Comparison of ENCODE assay signal across 21 cellular contexts in the genomic region with DNA sequence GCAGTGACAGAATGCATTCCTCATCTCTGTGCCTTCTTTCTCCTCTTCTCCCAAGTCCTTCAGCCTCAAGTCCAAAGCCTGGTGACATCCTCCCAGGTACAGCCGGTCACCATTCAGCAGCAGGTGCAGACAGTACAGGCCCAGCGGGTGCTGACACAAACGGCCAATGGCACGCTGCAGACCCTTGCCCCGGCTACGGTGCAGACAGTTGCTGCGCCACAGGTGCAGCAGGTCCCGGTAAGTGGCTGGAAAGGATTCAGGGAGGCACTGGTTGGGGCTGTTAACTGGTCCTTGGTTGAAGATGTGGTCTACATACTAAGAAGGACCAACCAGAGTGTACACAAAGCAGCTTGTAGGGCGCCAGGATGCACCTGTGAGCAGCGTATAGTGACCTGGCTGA. TPM values are rescaled to one million over a fixed set of nuclear protein-coding genes. Genes with fewer than 3 reads are reported as not detected.
A peak's percentile ranks its signal among the peaks of the same experiment; 100 is the strongest.
DNase-seq lines count a peak whose midpoint lies in the region; ATAC-seq, FAIRE-seq and TF ChIP-seq lines count a peak whose summit lies in the region.
"Had no signal": no experiment of that assay in that cellular context is flagged by ENCODE, and none has a peak within 500 bp of the region (broad histone marks: within the 10 kb centered on the region; RNA-seq: fewer than 3 reads in every experiment).

No MANE protein-coding gene starts in this region.

- H3K27ac Mint-ChIP-seq in activated naive CD8-positive, alpha-beta T cell treated with anti-CD3 and anti-CD28 coated beads, Interleukin-2, amount 50 U/mL, for 24 hours = no peak overlapping the region
- H3K27ac Mint-ChIP-seq: CD8-positive, alpha-beta T cell had no signal

- H4K20me1 ChIP-seq in HepG2 (ENCODE audit: insufficient read depth, low read length) = peaks cover 19% of the 10 kb centered on the region

- in situ Hi-C loops in HepG2 (cut with HindIII; ENCODE audit: extremely low pct_ligation_motif_present, low pct_unique_long_range_greater_than_20kb) = no loop called here

- peaks cover 56% of the 10 kb centered on the region for H3K4me1 Mint-ChIP-seq in activated naive CD8-positive, alpha-beta T cell treated with anti-CD3 and anti-CD28 coated beads, Interleukin-2, amount 50 U/mL, for 24 hours

- no peaks in the 10 kb centered on the region for H3K27me3 Mint-ChIP-seq in activated naive CD8-positive, alpha-beta T cell treated with anti-CD3 and anti-CD28 coated beads, Interleukin-2, amount 50 U/mL, for 24 hours
- H3K27me3 Mint-ChIP-seq: CD4-positive, CD25-positive, alpha-beta regulatory T cell had no signal

- over 99% methylated on average over 10 of the region's 10 CpGs for WGBS in HepG2 (ENCODE audit: low lambda C conversion rate)
- 91% methylated on average over 8 of the region's 10 CpGs for WGBS in right lobe of liver (ENCODE audit: insufficient coverage, low coverage, low lambda C conversion rate, missing lambda C conversion rate)

- CTCF ChIA-PET in HepG2 (lab: Yijun Ruan, JAX; ENCODE audit: low intra/inter-chr PET ratio, low total read pairs) = no interaction called here

- no peaks in the 10 kb centered on the region for H3K9me3 Mint-ChIP-seq in activated naive CD8-positive, alpha-beta T cell treated with anti-CD3 and anti-CD28 coated beads, Interleukin-2, amount 50 U/mL, for 24 hours
- H3K9me3 Mint-ChIP-seq: CD4-positive, CD25-positive, alpha-beta regulatory T cell; CD8-positive, alpha-beta T cell had no signal

- H3K36me3 ChIP-seq in HepG2 (replicated peaks in 1 of 2; ENCODE audit: control insufficient read depth in 1 of 2, insufficient read depth in 2 of 2, low read length in 2 of 2) = peaks cover 29 to 74% of the 10 kb centered on the region in 2 experiments
- H3K36me3 ChIP-seq in right lobe of liver = peaks cover 0 to 68% (median 17%) of the 10 kb centered on the region in 4 donors

- H3K4me1 ChIP-seq in HepG2 (ENCODE audit: insufficient read depth, low read length) (0 out of 2 replicates have a peak, but pooled peaks cover under 1% of the 10 kb centered on the region), right lobe of liver (no peaks in the 10 kb centered on the region)
- H3K4me1 ChIP-seq: A549, Caco-2 had no signal

- H3K4me3 Mint-ChIP-seq in activated naive CD8-positive, alpha-beta T cell treated with anti-CD3 and anti-CD28 coated beads, Interleukin-2, amount 50 U/mL, for 24 hours = no peak overlapping the region
- H3K4me3 Mint-ChIP-seq: CD4-positive, CD25-positive, alpha-beta regulatory T cell; CD8-positive, alpha-beta T cell had no signal

- ATAC-seq in HepG2 (no peak), right lobe of liver (no peak), esophagus mucosa (peak; percentile 10)
- no peak for ATAC-seq in activated naive CD8-positive, alpha-beta T cell treated with anti-CD3 and anti-CD28 coated beads, Interleukin-2, amount 50 U/mL, for 24 hours
- ATAC-seq: A549; CD8-positive, alpha-beta T cell; GM12878 had no signal

- no peak overlapping the region for H3K4me2 ChIP-seq in HepG2 (ENCODE audit: low read depth, low read length)
- H3K4me2 ChIP-seq: A549, BLaER1 had no signal

- TF ChIP-seq RAD21 in HepG2 (CRISPR knock-in tag; IDR thresholded peaks at IDR 0.05) = no peak

- peaks cover 21% of the 10 kb centered on the region for H3K79me2 ChIP-seq in HepG2 (ENCODE audit: insufficient read depth, low read length)

- POLR2A ChIA-PET in HepG2 (lab: Yijun Ruan, JAX) = no interaction called here

- H3K4me3 ChIP-seq in HepG2 (replicated peaks in 1 of 3; ENCODE audit: insufficient read depth in 1 of 3, low read depth in 2 of 3, low read length in 3 of 3) = no peak overlapping the region
- H3K4me3 ChIP-seq in right lobe of liver = no peak overlapping the region
- H3K4me3 ChIP-seq: A549, BLaER1, GM12878 had no signal

- H3K27ac ChIP-seq in HepG2 (ENCODE audit: extremely low read length, insufficient read depth, low read length) (no peak overlapping the region), right lobe of liver (no peak overlapping the region)
- H3K27ac ChIP-seq: A549, BLaER1, C4-2B had no signal

- no peak for DNase-seq in HepG2 (ENCODE audit: low spot score)
- DNase-seq in right lobe of liver = no peak
- peak; percentile 67 for DNase-seq in cerebellar cortex (ENCODE audit: low spot score)
- no peak for DNase-seq in GM19238 (ENCODE audit: insufficient read length, low spot score)
- no peak for DNase-seq in activated naive CD8-positive, alpha-beta T cell treated with anti-CD3 and anti-CD28 coated beads, Interleukin-2, amount 50 U/mL, for 24 hours
- no peak for DNase-seq in posterior cingulate gyrus
- DNase-seq: 8988T; Caco-2; CD4-positive, CD25-positive, alpha-beta regulatory T cell; CD8-positive, alpha-beta T cell; DMS153; DND-41; GDM1; GOT3; H7; HCEC 1CT had no signal

- H3K9ac ChIP-seq in HepG2 (ENCODE audit: insufficient read depth, low read depth, low read length) = no peak overlapping the region
- H3K9ac ChIP-seq: BLaER1 had no signal

- TF ChIP-seq POLR2A in HepG2 (IDR thresholded peaks at IDR 0.05; ENCODE audit: insufficient read depth in 1 of 2, low read depth in 2 of 2, low read length in 2 of 2) = no peak
- no peak for TF ChIP-seq POLR2A in right lobe of liver (IDR thresholded peaks at IDR 0.05)

- H3K9me3 ChIP-seq in HepG2 (ENCODE audit: low read length) (no peaks in the 10 kb centered on the region), right lobe of liver (no peaks in the 10 kb centered on the region)
- H3K9me3 ChIP-seq: A549, BLaER1, Caco-2 had no signal

- no peaks in the 10 kb centered on the region for H3K27me3 ChIP-seq in HepG2 (ENCODE audit: control insufficient read depth in 1 of 2, insufficient read depth in 2 of 2, low read length in 2 of 2)
- H3K27me3 ChIP-seq in right lobe of liver = no peaks in the 10 kb centered on the region
- H3K27me3 ChIP-seq: BLaER1 had no signal

- no peak for TF ChIP-seq EP300 in HepG2 (IDR thresholded peaks at IDR 0.05; ENCODE audit: low read depth in 2 of 2, low read length in 2 of 2)
- TF ChIP-seq EP300 in HepG2 (CRISPR knock-in tag; IDR thresholded peaks at IDR 0.05; ENCODE audit: borderline replicate concordance) = no peak

- no peak for TF ChIP-seq CTCF in HepG2 (CRISPR knock-in tag; IDR thresholded peaks at IDR 0.05)
- TF ChIP-seq CTCF in right lobe of liver (IDR thresholded peaks at IDR 0.05) = no peak

- peaks cover 55% of the 10 kb centered on the region for H3K36me3 Mint-ChIP-seq in activated naive CD8-positive, alpha-beta T cell treated with anti-CD3 and anti-CD28 coated beads, Interleukin-2, amount 50 U/mL, for 24 hours (ENCODE audit: low read depth)

- BruUV-seq in HepG2 (replicated peaks; lab: Mats Ljungman, UMichigan) = no TSS peak

- H2AFZ ChIP-seq in HepG2 (ENCODE audit: low read length) = no peak overlapping the region

- intact Hi-C loops in HepG2 (cut with micrococcal nuclease; ENCODE audit: unreplicated experiment) (no loop called here), right lobe of liver (cut with DNase I) (no loop called here), posterior cingulate gyrus (cut with DNase I) (no loop called here)

- FAIRE-seq in HepG2 (lab: Jason Lieb, UNC) = no peak
- FAIRE-seq: A549, GM12878 had no signal

RNA-seq across cellular contexts. Expression of gene SREBF2, which starts 35.7 kb away (rescaled TPM):
- 30.2 and 53.8 TPM in 2 replicates for total RNA-seq in HepG2 (2016; rRNA removed; fragmentation: Illumina TruSeq; extraction: Trizol)
- total RNA-seq in HepG2 (2016; cell fraction: cytosol; rRNA removed; fragmentation: Illumina TruSeq; extraction: Trizol; ENCODE audit: low read depth) = 14.0 and 16.6 TPM in 2 replicates
- 28.0 and 53.2 TPM in 2 replicates for total RNA-seq in HepG2 (2016; cell fraction: insoluble cytoplasmic fraction; rRNA removed; fragmentation: Illumina TruSeq; extraction: Trizol)
- total RNA-seq in HepG2 (2016; cell fraction: membrane; rRNA removed; fragmentation: Illumina TruSeq; extraction: Trizol) = 33.3 and 36.0 TPM in 2 replicates
- 57.4 and 66.5 TPM in 2 replicates for total RNA-seq in HepG2 (2016; cell fraction: nucleus; rRNA removed; fragmentation: Illumina TruSeq; extraction: Trizol)
- polyA plus RNA-seq in HepG2 (2011; rRNA removed) = 72.6 and 108 TPM in 2 replicates
- 70.5 and 75.9 TPM in 2 replicates for polyA plus RNA-seq in HepG2 (2011; cell fraction: cytosol; rRNA removed)
- 163 and 208 TPM in 2 replicates for polyA plus RNA-seq in HepG2 (2011; cell fraction: nucleus; rRNA removed)
- 109 and 143 TPM in 2 replicates for polyA plus RNA-seq in HepG2 (2012)
- 6.9 and 7.8 TPM in 2 replicates for polyA plus RNA-seq in HepG2 (2016; cell fraction: cytosol; fragmentation: Illumina TruSeq; extraction: Trizol; ENCODE audit: low read depth)
- 26.3 and 34.3 TPM in 2 replicates for polyA plus RNA-seq in HepG2 (2016; cell fraction: insoluble cytoplasmic fraction; fragmentation: Illumina TruSeq; extraction: Trizol; ENCODE audit: low read depth)
- polyA plus RNA-seq in HepG2 (2016; cell fraction: membrane; fragmentation: Illumina TruSeq; extraction: Trizol; ENCODE audit: low read depth) = 19.9 and 23.8 TPM in 2 replicates
- 92.3 and 92.9 TPM in 2 replicates for polyA plus RNA-seq in HepG2 (2016; cell fraction: nucleus; fragmentation: Illumina TruSeq; extraction: Trizol; ENCODE audit: insufficient read depth, low read depth)
- polyA minus RNA-seq in HepG2 (2011; rRNA and poly(A)+ RNA removed; ENCODE audit: low replicate concordance) = 105 and 167 TPM in 2 replicates
- polyA minus RNA-seq in HepG2 (2011; cell fraction: cytosol; rRNA and poly(A)+ RNA removed) = 56.3 and 97.6 TPM in 2 replicates
- polyA minus RNA-seq in HepG2 (2011; cell fraction: nucleus; rRNA and poly(A)+ RNA removed) = 62.8 and 87.4 TPM in 2 replicates
- total RNA-seq in right lobe of liver = 10 to 100 TPM; 26.7 to 63.4 (median 37.2) TPM
- 131 TPM for total RNA-seq in esophagus mucosa

RNA-seq across cellular contexts. Expression of gene SHISA8, which starts 46.3 kb away (rescaled TPM):
- total RNA-seq in HepG2 (2016; rRNA removed; fragmentation: Illumina TruSeq; extraction: Trizol) (not detected in 2 replicates), right lobe of liver (not detected), esophagus mucosa (0.16 TPM)
- total RNA-seq in HepG2 (2016; cell fraction: cytosol; rRNA removed; fragmentation: Illumina TruSeq; extraction: Trizol; ENCODE audit: low read depth) = not detected in 2 replicates
- total RNA-seq in HepG2 (2016; cell fraction: insoluble cytoplasmic fraction; rRNA removed; fragmentation: Illumina TruSeq; extraction: Trizol) = not detected in 2 replicates
- not detected in 2 replicates for total RNA-seq in HepG2 (2016; cell fraction: membrane; rRNA removed; fragmentation: Illumina TruSeq; extraction: Trizol)
- total RNA-seq in HepG2 (2016; cell fraction: nucleus; rRNA removed; fragmentation: Illumina TruSeq; extraction: Trizol) = not detected in 2 replicates
- polyA plus RNA-seq in HepG2 (2011; rRNA removed) = not detected in 2 replicates
- polyA plus RNA-seq in HepG2 (2011; cell fraction: cytosol; rRNA removed) = not detected in 2 replicates
- not detected in 2 replicates for polyA plus RNA-seq in HepG2 (2011; cell fraction: nucleus; rRNA removed)
- not detected in 2 replicates for polyA plus RNA-seq in HepG2 (2012)
- polyA plus RNA-seq in HepG2 (2016; cell fraction: cytosol; fragmentation: Illumina TruSeq; extraction: Trizol; ENCODE audit: low read depth) = not detected in 2 replicates
- polyA plus RNA-seq in HepG2 (2016; cell fraction: insoluble cytoplasmic fraction; fragmentation: Illumina TruSeq; extraction: Trizol; ENCODE audit: low read depth) = not detected in 2 replicates
- not detected in 2 replicates for polyA plus RNA-seq in HepG2 (2016; cell fraction: membrane; fragmentation: Illumina TruSeq; extraction: Trizol; ENCODE audit: low read depth)
- not detected in 2 replicates for polyA plus RNA-seq in HepG2 (2016; cell fraction: nucleus; fragmentation: Illumina TruSeq; extraction: Trizol; ENCODE audit: insufficient read depth, low read depth)
- not detected in 2 replicates for polyA minus RNA-seq in HepG2 (2011; rRNA and poly(A)+ RNA removed; ENCODE audit: low replicate concordance)
- not detected in 2 replicates for polyA minus RNA-seq in HepG2 (2011; cell fraction: cytosol; rRNA and poly(A)+ RNA removed)
- not detected in 2 replicates for polyA minus RNA-seq in HepG2 (2011; cell fraction: nucleus; rRNA and poly(A)+ RNA removed)

RNA-seq across cellular contexts. Expression of gene TNFRSF13C, which starts 58.0 kb away (rescaled TPM):
- total RNA-seq in HepG2 (2016; rRNA removed; fragmentation: Illumina TruSeq; extraction: Trizol) (0.11 TPM in 1 of 2 replicates, not detected in the other), right lobe of liver (under 1 TPM in 4 of 6 experiments, not detected in 2; 0.04 to 0.22 (median 0.18) TPM), esophagus mucosa (1.00 TPM)
- total RNA-seq in HepG2 (2016; cell fraction: cytosol; rRNA removed; fragmentation: Illumina TruSeq; extraction: Trizol; ENCODE audit: low read depth) = 0.10 TPM in 1 of 2 replicates, not detected in the other
- total RNA-seq in HepG2 (2016; cell fraction: insoluble cytoplasmic fraction; rRNA removed; fragmentation: Illumina TruSeq; extraction: Trizol) = 0.17 TPM in 1 of 2 replicates, not detected in the other
- total RNA-seq in HepG2 (2016; cell fraction: membrane; rRNA removed; fragmentation: Illumina TruSeq; extraction: Trizol) = 0.07 and 0.09 TPM in 2 replicates
- total RNA-seq in HepG2 (2016; cell fraction: nucleus; rRNA removed; fragmentation: Illumina TruSeq; extraction: Trizol) = 0.25 and 0.38 TPM in 2 replicates
- 0.22 and 0.29 TPM in 2 replicates for polyA plus RNA-seq in HepG2 (2011; rRNA removed)
- 0.03 and 0.04 TPM in 2 replicates for polyA plus RNA-seq in HepG2 (2011; cell fraction: cytosol; rRNA removed)
- polyA plus RNA-seq in HepG2 (2011; cell fraction: nucleus; rRNA removed) = 1.2 and 1.7 TPM in 2 replicates
- 0.16 and 0.31 TPM in 2 replicates for polyA plus RNA-seq in HepG2 (2012)
- polyA plus RNA-seq in HepG2 (2016; cell fraction: cytosol; fragmentation: Illumina TruSeq; extraction: Trizol; ENCODE audit: low read depth) = not detected in 2 replicates
- polyA plus RNA-seq in HepG2 (2016; cell fraction: insoluble cytoplasmic fraction; fragmentation: Illumina TruSeq; extraction: Trizol; ENCODE audit: low read depth) = 0.05 TPM in 1 of 2 replicates, not detected in the other
- polyA plus RNA-seq in HepG2 (2016; cell fraction: membrane; fragmentation: Illumina TruSeq; extraction: Trizol; ENCODE audit: low read depth) = 0.05 and 0.06 TPM in 2 replicates
- 1.1 and 1.2 TPM in 2 replicates for polyA plus RNA-seq in HepG2 (2016; cell fraction: nucleus; fragmentation: Illumina TruSeq; extraction: Trizol; ENCODE audit: insufficient read depth, low read depth)
- polyA minus RNA-seq in HepG2 (2011; rRNA and poly(A)+ RNA removed; ENCODE audit: low replicate concordance) = 0.46 and 1.4 TPM in 2 replicates
- 0.20 TPM in 1 of 2 replicates, not detected in the other for polyA minus RNA-seq in HepG2 (2011; cell fraction: cytosol; rRNA and poly(A)+ RNA removed)
- 0.26 and 0.37 TPM in 2 replicates for polyA minus RNA-seq in HepG2 (2011; cell fraction: nucleus; rRNA and poly(A)+ RNA removed)
